In the genomic region with DNA sequence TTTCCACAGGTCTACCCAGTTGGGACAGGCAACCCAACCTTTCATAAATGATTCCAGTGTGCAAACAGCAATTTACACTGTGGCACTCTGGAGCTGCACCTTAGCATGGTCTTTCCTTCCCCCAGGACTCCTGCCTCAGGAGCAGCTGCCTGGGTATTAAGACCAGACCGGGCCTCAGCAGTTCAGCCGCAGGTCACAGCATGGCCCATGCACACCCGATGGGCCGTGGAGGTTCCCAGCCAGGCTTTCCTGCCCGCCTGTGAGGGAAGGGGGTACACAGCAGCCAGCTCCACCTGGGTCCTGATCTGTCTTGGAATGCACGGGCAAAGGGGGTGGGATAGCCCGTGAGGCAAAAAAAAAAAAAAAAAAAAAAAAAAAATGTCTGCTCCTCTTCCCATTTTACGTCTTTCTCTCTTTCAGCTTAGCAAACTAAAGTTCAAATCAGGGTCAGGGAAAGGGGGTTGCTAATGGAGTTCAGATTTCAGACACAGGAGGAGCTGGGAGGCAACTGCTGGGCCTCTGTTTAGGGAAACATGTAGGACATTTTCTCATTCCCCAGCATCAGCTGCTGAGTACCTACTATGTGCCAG, we compare ENCODE assay signal across 32 cellular contexts.
DNase-seq lines count a peak whose midpoint lies in the region; FAIRE-seq and TF ChIP-seq lines count a peak whose summit lies in the region.
"Had no signal": no experiment of that assay in that cellular context is flagged by ENCODE, and none has a peak within 500 bp of the region (broad histone marks: within the 10 kb centered on the region; RNA-seq: fewer than 3 reads in every experiment).

No MANE protein-coding gene starts in this region.

- H3K27me3 ChIP-seq in H1 (replicated peaks in 1 of 4; ENCODE audit: control insufficient read depth in 3 of 4, extremely low read depth in 1 of 4, insufficient read depth in 3 of 4, low read length in 3 of 4) (no peaks in the 10 kb centered on the region; a peak in 1 of 7 replicates), ascending aorta (no peaks in the 10 kb centered on the region)
- H3K27me3 ChIP-seq: heart left ventricle, MG63, ovary had no signal

- peaks cover 0 to 9% (median 7%) of the 10 kb centered on the region in 4 experiments; a peak in 5 of 7 replicates for H3K4me1 ChIP-seq in H1 (replicated peaks in 1 of 4; ENCODE audit: control insufficient read depth in 3 of 4, insufficient read depth in 4 of 4, low read length in 3 of 4)
- H3K4me1 ChIP-seq in ascending aorta, result peaks cover 0 to under 1% of the 10 kb centered on the region in 2 donors
- H3K4me1 ChIP-seq: foreskin keratinocyte had no signal

- no peaks in the 10 kb centered on the region for H3K79me2 ChIP-seq in H1 (ENCODE audit: control insufficient read depth in 1 of 2, insufficient read depth in 2 of 2, low read length in 2 of 2)

- no peak overlapping the region for H3K4me2 ChIP-seq in H1 (ENCODE audit: insufficient read depth in 1 of 2, low read depth in 2 of 2, low read length in 2 of 2)
- H3K4me2 ChIP-seq: PC-9 had no signal

- peaks cover 68% of the 10 kb centered on the region for H3K4me1 Mint-ChIP-seq in mesothelial cell of epicardium
- peaks cover 52% of the 10 kb centered on the region for H3K4me1 Mint-ChIP-seq in type B pancreatic cell (ENCODE audit: unreplicated experiment)

- no peak overlapping the region for H3K9ac ChIP-seq in H1 (replicated peaks in 1 of 4; ENCODE audit: extremely low read depth in 1 of 4, low read depth in 3 of 4, low read length in 3 of 4)

- H2BK12ac ChIP-seq in H1 (ENCODE audit: low read depth, low read length), result no peak overlapping the region

- H3K23me2 ChIP-seq in H1 (ENCODE audit: low read depth, low read length), result no peaks in the 10 kb centered on the region

- 87% methylated on average over 6 of the region's 8 CpGs; no CpG with 5 or more reads in 1 of the 2 experiments for WGBS in H1 (ENCODE audit: extremely low coverage in 1 of 2, insufficient coverage in 1 of 2, insufficient read length in 1 of 2, insufficient replicate concordance in 2 of 2, low coverage in 1 of 2, low lambda C conversion rate in 2 of 2, missing lambda C conversion rate in 1 of 2), 2 experiments

- DNase-seq in NCI-H82 (lab: John Stamatoyannopoulos, UW), result peak; percentile 12
- no peak for DNase-seq in NCI-H82 treated with DMSO at 0.1 percent for 48 hours (lab: John Stamatoyannopoulos, UW; ENCODE audit: unreplicated experiment)
- DNase-seq in H1 (ENCODE audit: low read depth in 1 of 2, low spot score in 2 of 2), result no peak
- no peak for DNase-seq in mesothelial cell of epicardium (ENCODE audit: low spot score in 2 of 2, unreplicated experiment in 2 of 2)
- no peak for DNase-seq in type B pancreatic cell (ENCODE audit: extremely low spot score, unreplicated experiment)
- no peak for DNase-seq in ascending aorta (ENCODE audit: low spot score in 2 of 2)
- no peak for DNase-seq in NCI-H1417 treated with DMSO at 0.1 percent for 48 hours (lab: John Stamatoyannopoulos, UW)
- no peak for DNase-seq in amniotic stem cell (lab: John Stamatoyannopoulos, UW)
- DNase-seq: 8988T; DMS79 treated with DMSO at 0.1 percent for 48 hours; erythroblast; foreskin keratinocyte; GF-D8; heart left ventricle; HFFc6; KBM-7; lower lobe of right lung; MG63; mucosa of descending colon; NCI-H1105 treated with DMSO at 0.1 percent for 48 hours; NCI-H2029; NCI-H526 treated with DMSO at 0.1 percent for 48 hours; ovary; PC-9; stimulated activated CD4-positive, alpha-beta T cell treated with anti-CD3 and anti-CD28 coated beads, Interleukin-1b, Interleukin-23, amount 100 ng/mL, for 48 hours; stimulated activated naive CD4-positive, alpha-beta T cell treated with Interleukin-2 at 50 U/mL for 16 hours had no signal

- no peak overlapping the region for H2BK5ac ChIP-seq in H1 (ENCODE audit: low read depth, low read length)

- no peak overlapping the region for H3K4ac ChIP-seq in H1 (replicated peaks; ENCODE audit: insufficient read length, low read depth, low read length)

- TF ChIP-seq RAD21 in H1 (IDR thresholded peaks at IDR 0.05 in 1 of 2, conservative IDR thresholded peaks at IDR 0.05 in 1 of 2; ENCODE audit: low read depth in 2 of 2, low read length in 2 of 2), result no peak

- no peak overlapping the region for H2BK120ac ChIP-seq in H1 (replicated peaks; ENCODE audit: low read depth, low read length)

- CTCF ChIA-PET in H1 (lab: Charles Lee; ENCODE audit: partially characterized antibody), result interaction anchor here (0.9 to 2.3 kb wide), 4 partner anchors 18 to 168 kb away, joined by 3 to 9 read pairs (median 3); no protein-coding TSS in a partner anchor

- FAIRE-seq in H1 (lab: Jason Lieb, UNC), result no peak
- FAIRE-seq: HTR-8/SVneo had no signal

- TF ChIP-seq POLR2A in H1 (IDR thresholded peaks at IDR 0.05; ENCODE audit: control extremely low read depth in 1 of 2, low read depth in 2 of 2, low read length in 2 of 2), result no peak

- H2BK20ac ChIP-seq in H1 (ENCODE audit: low read length), result no peak overlapping the region

- intact Hi-C loops in ascending aorta (cut with DNase I), result no loop called here

- no peak overlapping the region for H2AK5ac ChIP-seq in H1 (ENCODE audit: low read depth, low read length)

- H3K56ac ChIP-seq in H1 (replicated peaks; ENCODE audit: insufficient read length, low read depth, low read length), result no peak overlapping the region

- H3K9me3 Mint-ChIP-seq in mesothelial cell of epicardium, result no peaks in the 10 kb centered on the region
- H3K9me3 Mint-ChIP-seq in type B pancreatic cell, result no peaks in the 10 kb centered on the region
- H3K9me3 Mint-ChIP-seq: activated naive CD4-positive, alpha-beta T cell treated with anti-CD3 and anti-CD28 coated beads, Interleukin-2, amount 50 U/mL, for 24 hours; activated T-helper 2 cell treated with anti-CD3 and anti-CD28 coated beads, Interferon-gamma antibody, Interleukin-2, Interleukin-4, amounts not matched to agents 10 μg/mL and 5 μg/mL and 100 μg/mL, durations not matched to agents 14 hours and 24 hours and 36 hours; dendritic cell treated with granulocyte-macrophage colony-stimulating factor and Interleukin-4, amounts not matched to agents 40 ng/mL and 50 ng/mL, for 4 days; HFFc6; natural killer cell treated with Interleukin-12 subunit alpha and Interleukin-12 subunit beta and Interleukin-15 and Interleukin-18, amount 100 ng/mL, for 72 hours had no signal

- no peak overlapping the region for H4K5ac ChIP-seq in H1 (ENCODE audit: insufficient read length, low read depth, low read length)

- no peak overlapping the region for H3K23ac ChIP-seq in H1 (ENCODE audit: insufficient read length)

- no peak overlapping the region for H4K8ac ChIP-seq in H1 (ENCODE audit: extremely low read depth, insufficient read depth, low read length)

- H3K4me3 Mint-ChIP-seq in mesothelial cell of epicardium (no peak overlapping the region), type B pancreatic cell (peak overlapping the region; percentile 53)
- H3K4me3 Mint-ChIP-seq: activated naive CD4-positive, alpha-beta T cell treated with anti-CD3 and anti-CD28 coated beads, Interleukin-2, amount 50 U/mL, for 24 hours; CD14-positive monocyte; dendritic cell treated with granulocyte-macrophage colony-stimulating factor and Interleukin-4, amounts not matched to agents 40 ng/mL and 50 ng/mL, for 4 days; HFFc6; natural killer cell treated with Interleukin-12 subunit alpha and Interleukin-12 subunit beta and Interleukin-15 and Interleukin-18, amount 100 ng/mL, for 72 hours had no signal

- peak overlapping the region; percentile 93 for H3K27ac Mint-ChIP-seq in mesothelial cell of epicardium
- H3K27ac Mint-ChIP-seq in type B pancreatic cell, result peak overlapping the region; percentile 73
- H3K27ac Mint-ChIP-seq: activated naive CD4-positive, alpha-beta T cell treated with anti-CD3 and anti-CD28 coated beads, Interleukin-2, amount 50 U/mL, for 24 hours; activated T-helper 2 cell treated with anti-CD3 and anti-CD28 coated beads, Interferon-gamma antibody, Interleukin-2, Interleukin-4, amounts not matched to agents 10 μg/mL and 5 μg/mL and 100 μg/mL, durations not matched to agents 14 hours and 24 hours and 36 hours; CD14-positive monocyte; dendritic cell treated with granulocyte-macrophage colony-stimulating factor and Interleukin-4, amounts not matched to agents 40 ng/mL and 50 ng/mL, for 4 days; HFFc6; natural killer cell treated with Interleukin-12 subunit alpha and Interleukin-12 subunit beta and Interleukin-15 and Interleukin-18, amount 100 ng/mL, for 72 hours had no signal

- H3K79me1 ChIP-seq in H1 (ENCODE audit: low read depth, low read length), result no peaks in the 10 kb centered on the region

- H3K36me3 ChIP-seq in H1 (ENCODE audit: control insufficient read depth in 2 of 4, insufficient read depth in 4 of 4, low read length in 3 of 4) (no peaks in the 10 kb centered on the region), ascending aorta (peaks cover 0 to 11% of the 10 kb centered on the region in 2 donors)
- H3K36me3 ChIP-seq: heart left ventricle, lower lobe of right lung, MG63, ovary had no signal

- no peak overlapping the region for H2BK15ac ChIP-seq in H1 (ENCODE audit: low read length)

- H3K9me3 ChIP-seq in H1 (ENCODE audit: insufficient read depth in 2 of 2, low read depth in 1 of 2, low read length in 1 of 2) (no peaks in the 10 kb centered on the region), ascending aorta (no peaks in the 10 kb centered on the region)
- H3K9me3 ChIP-seq: heart left ventricle, lower lobe of right lung, MG63, mucosa of descending colon, ovary had no signal

- H3K27me3 Mint-ChIP-seq in mesothelial cell of epicardium (ENCODE audit: low read depth) (no peaks in the 10 kb centered on the region), type B pancreatic cell (no peaks in the 10 kb centered on the region)
- H3K27me3 Mint-ChIP-seq: activated naive CD4-positive, alpha-beta T cell treated with anti-CD3 and anti-CD28 coated beads, Interleukin-2, amount 50 U/mL, for 24 hours had no signal

- POLR2A ChIA-PET in H1 (lab: Charles Lee; ENCODE audit: partially characterized antibody), result interaction anchor here (0.6 to 1.0 kb wide), 2 partner anchors 16 to 1146 kb away, joined by 4 to 5 read pairs; no protein-coding TSS in a partner anchor

- H3K18ac ChIP-seq in H1 (ENCODE audit: extremely low read depth, low read length), result no peak overlapping the region

- no peaks in the 10 kb centered on the region for H4K20me1 ChIP-seq in H1 (replicated peaks in 1 of 2; ENCODE audit: control insufficient read depth in 1 of 2, insufficient read depth in 2 of 2, low read length in 2 of 2)

- H3K36me3 Mint-ChIP-seq in mesothelial cell of epicardium, result no peaks in the 10 kb centered on the region
- no peaks in the 10 kb centered on the region for H3K36me3 Mint-ChIP-seq in type B pancreatic cell
- H3K36me3 Mint-ChIP-seq: activated naive CD4-positive, alpha-beta T cell treated with anti-CD3 and anti-CD28 coated beads, Interleukin-2, amount 50 U/mL, for 24 hours; CD14-positive monocyte; natural killer cell treated with Interleukin-12 subunit alpha and Interleukin-12 subunit beta and Interleukin-15 and Interleukin-18, amount 100 ng/mL, for 72 hours had no signal

- no peak for TF ChIP-seq EP300 in H1 (IDR thresholded peaks at IDR 0.05; ENCODE audit: borderline replicate concordance in 1 of 2, low read depth in 2 of 2, low read length in 2 of 2)

- H3K14ac ChIP-seq in H1 (ENCODE audit: insufficient read length), result no peak overlapping the region

- H2AFZ ChIP-seq in H1 (ENCODE audit: low read length), result no peak overlapping the region
- H2AFZ ChIP-seq: PC-9 had no signal

- H3K4me3 ChIP-seq in H1 (ENCODE audit: extremely low read depth in 1 of 4, insufficient read depth in 2 of 4, low read depth in 3 of 4, low read length in 4 of 4) (no peak overlapping the region), ascending aorta (no peak overlapping the region)
- H3K4me3 ChIP-seq: heart left ventricle, lower lobe of right lung, MG63, mucosa of descending colon, ovary, PC-9 had no signal

- H3K27ac ChIP-seq in H1 (ENCODE audit: low read depth, low read length), result no peak overlapping the region
- no peak overlapping the region for H3K27ac ChIP-seq in ascending aorta
- H3K27ac ChIP-seq: foreskin keratinocyte, heart left ventricle, lower lobe of right lung, ovary, PC-9 had no signal

- TF ChIP-seq CTCF in H1 (IDR thresholded peaks at IDR 0.05; ENCODE audit: control extremely low read depth in 1 of 3, insufficient read depth in 1 of 3, low read depth in 1 of 3, low read length in 3 of 3), result no peak
- no peak for TF ChIP-seq CTCF in mesothelial cell of epicardium (IDR thresholded peaks at IDR 0.05; ENCODE audit: unreplicated experiment)
- no peak for TF ChIP-seq CTCF in type B pancreatic cell (conservative IDR thresholded peaks at IDR 0.05)
- TF ChIP-seq CTCF in ascending aorta (IDR thresholded peaks at IDR 0.05), result no peak

- H4K91ac ChIP-seq in H1 (replicated peaks; ENCODE audit: insufficient read length, low read length), result no peak overlapping the region
